Comparison of ENCODE assay signal across 12 cellular contexts in the genomic region with DNA sequence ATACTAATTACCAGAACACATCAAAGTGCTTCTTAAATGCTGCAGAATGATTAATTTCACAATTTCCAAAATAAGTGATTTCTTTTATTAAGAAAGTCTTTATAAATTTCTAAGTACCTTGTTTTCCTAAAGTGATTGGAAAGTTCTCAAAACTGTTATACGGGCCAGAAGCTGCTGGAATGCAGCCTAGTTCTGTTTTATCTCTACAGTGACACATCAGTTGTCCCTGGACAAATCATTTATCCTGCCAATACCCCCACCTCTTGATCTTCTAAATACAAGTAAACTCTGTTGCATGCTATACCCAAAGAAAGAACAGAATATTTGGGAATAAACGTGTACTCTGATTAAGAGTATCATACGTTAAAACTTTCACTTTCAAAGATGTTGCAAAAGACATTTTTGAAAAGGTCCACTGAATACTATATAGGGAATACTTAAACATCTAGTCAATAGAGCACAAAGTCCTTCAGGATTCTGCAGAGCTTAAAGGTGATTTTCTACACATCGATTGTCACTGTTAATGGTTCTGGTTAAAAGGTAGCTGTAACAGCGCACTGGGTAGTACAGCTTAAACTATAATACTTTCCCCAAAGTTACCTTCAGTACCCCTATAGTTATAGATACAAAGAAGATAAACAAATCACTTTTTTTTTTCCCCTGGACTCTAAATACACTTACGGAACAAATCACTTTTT.
DNase-seq lines count a peak whose midpoint lies in the region; ATAC-seq and TF ChIP-seq lines count a peak whose summit lies in the region.
"Had no signal": no experiment of that assay in that cellular context is flagged by ENCODE, and none has a peak within 500 bp of the region (broad histone marks: within the 10 kb centered on the region; RNA-seq: fewer than 3 reads in every experiment).

No MANE protein-coding gene starts in this region.

- H2AK5ac ChIP-seq in H9 (ENCODE audit: insufficient read length, low read length): no peak overlapping the region

- peaks cover 34% of the 10 kb centered on the region for H3K36me3 Mint-ChIP-seq in activated CD4-positive, alpha-beta memory T cell treated with anti-CD3 and anti-CD28 coated beads, Interleukin-2, amount 10 ng/mL, durations not matched to agents 7 days and 5 days (ENCODE audit: low read depth)
- H3K36me3 Mint-ChIP-seq in H9 (ENCODE audit: insufficient read depth in 1 of 3, low read depth in 3 of 3): peaks cover 2 to 23% (median 12%) of the 10 kb centered on the region in 3 experiments; a peak in 6 of 7 replicates

- no peak overlapping the region for H3K27ac ChIP-seq in GM23248
- peak overlapping the region in 15 of 21 experiments; percentile 0 to 82 (median 60) for H3K27ac ChIP-seq in skin epidermis
- H3K27ac ChIP-seq in H9 (ENCODE audit: insufficient read length, low read depth, low read length): no peak overlapping the region

- H2BK15ac ChIP-seq in H9 (ENCODE audit: low read depth, low read length): no peak overlapping the region

- no peak overlapping the region for H3K56ac ChIP-seq in H9 (ENCODE audit: insufficient read length, low read depth, low read length)

- in situ Hi-C loops in GM23248 (cut with MboI): no loop called here

- H3K9ac ChIP-seq in GM23248 (peak overlapping the region; percentile 20; the same call in 1 of the 2 replicates), H9 (ENCODE audit: extremely low read depth, insufficient read length, low read length) (no peak overlapping the region)

- H3K4me1 ChIP-seq in GM23248 (ENCODE audit: insufficient read depth) (peaks cover 16% of the 10 kb centered on the region), H9 (ENCODE audit: insufficient read depth, low read length) (peaks cover 5% of the 10 kb centered on the region; the same call in 1 of the 2 replicates)

- H3K23ac ChIP-seq in H9 (ENCODE audit: insufficient read length, low read depth, low read length): no peak overlapping the region

- H3K9me3 Mint-ChIP-seq in activated CD4-positive, alpha-beta memory T cell treated with anti-CD3 and anti-CD28 coated beads, Interleukin-2, amount 10 ng/mL, durations not matched to agents 7 days and 5 days: no peaks in the 10 kb centered on the region
- no peaks in the 10 kb centered on the region for H3K9me3 Mint-ChIP-seq in H9

- intact Hi-C loops in Right ventricle myocardium superior (cut with DNase I): no loop called here

- H3K4me2 ChIP-seq in GM23248 (ENCODE audit: unreplicated experiment): peak overlapping the region; percentile 74
- no peak overlapping the region for H3K4me2 ChIP-seq in H9 (ENCODE audit: insufficient read depth, insufficient read length, low read length)

- no peak overlapping the region for H3T11ph ChIP-seq in H9 (ENCODE audit: low read length)

- POLR2A ChIA-PET in activated CD4-positive, alpha-beta memory T cell treated with anti-CD3 and anti-CD28 coated beads, Interleukin-2, amount 10 ng/mL, durations not matched to agents 7 days and 5 days (lab: Charles Lee): interaction anchor here (0.7 to 4.5 kb wide), 24 partner anchors 8 to 302 kb away, joined by 3 to 57 read pairs (median 4); a partner anchor contains a TSS

- no peaks in the 10 kb centered on the region for H3K79me1 ChIP-seq in H9 (ENCODE audit: insufficient read depth, low read depth, low read length, poor library complexity, severe bottlenecking)

- TF ChIP-seq CTCF in H9 (conservative IDR thresholded peaks at IDR 0.05): no peak

- peak overlapping the region; percentile 72 for H3K4me3 Mint-ChIP-seq in activated CD4-positive, alpha-beta memory T cell treated with anti-CD3 and anti-CD28 coated beads, Interleukin-2, amount 10 ng/mL, durations not matched to agents 7 days and 5 days
- no peak overlapping the region for H3K4me3 Mint-ChIP-seq in H9

- no peaks in the 10 kb centered on the region for H3K27me3 Mint-ChIP-seq in activated CD4-positive, alpha-beta memory T cell treated with anti-CD3 and anti-CD28 coated beads, Interleukin-2, amount 10 ng/mL, durations not matched to agents 7 days and 5 days
- H3K27me3 Mint-ChIP-seq in H9 (ENCODE audit: low read depth): no peaks in the 10 kb centered on the region

- H3K27me3 ChIP-seq in GM23248 (replicated peaks; ENCODE audit: insufficient read depth): no peaks in the 10 kb centered on the region
- H3K27me3 ChIP-seq in H9 (ENCODE audit: insufficient read depth, low read length): no peaks in the 10 kb centered on the region
- H3K27me3 ChIP-seq: body of pancreas had no signal

- no peaks in the 10 kb centered on the region for H3F3A ChIP-seq in GM23248 (ENCODE audit: insufficient read depth)

- WGBS in GM23248 (ENCODE audit: low coverage in 1 of 2, low lambda C conversion rate in 2 of 2, missing lambda C conversion rate in 2 of 2), 2 experiments: 30 to 31% methylated on average over 6 of the region's 6 CpGs
- no CpG with 5 or more reads among the region's 6 CpGs for WGBS in H9 (ENCODE audit: extremely low coverage, insufficient read length, low lambda C conversion rate)

- no peak overlapping the region for H3K18ac ChIP-seq in H9 (ENCODE audit: insufficient read length, low read depth, low read length)

- no peaks in the 10 kb centered on the region for H4K20me1 ChIP-seq in GM23248 (ENCODE audit: insufficient read depth)
- no peaks in the 10 kb centered on the region for H4K20me1 ChIP-seq in H9 (ENCODE audit: control insufficient read depth, insufficient read depth, insufficient read length)

- H3K4me3 ChIP-seq in GM23248: peak overlapping the region; percentile 45
- peak overlapping the region in 1 of 7 experiments; percentile 3 for H3K4me3 ChIP-seq in skin epidermis
- H3K4me3 ChIP-seq: body of pancreas, lung had no signal

- H2BK20ac ChIP-seq in H9 (ENCODE audit: low read depth, low read length, poor library complexity, severe bottlenecking): no peak overlapping the region

- H3K14ac ChIP-seq in H9 (ENCODE audit: insufficient read depth, low read length): no peak overlapping the region

- peak; percentile 57 for ATAC-seq in Right ventricle myocardium superior (ENCODE audit: poor library complexity)
- ATAC-seq: body of pancreas had no signal

- H4K91ac ChIP-seq in H9 (ENCODE audit: insufficient read length, low read depth, low read length): no peak overlapping the region

- H3K9me2 ChIP-seq in GM23248 (ENCODE audit: insufficient read depth): no peaks in the 10 kb centered on the region

- no peak overlapping the region for H3K4ac ChIP-seq in H9 (ENCODE audit: low read depth, low read length)

- DNase-seq in GM23248 (peak; percentile 53), Right ventricle myocardium superior (no peak), activated gamma-delta T cell treated with Interleukin-2 at 50 U/mL for 16 hours (no peak), SKM-1 (lab: John Stamatoyannopoulos, UW; ENCODE audit: unreplicated experiment) (no peak), NCI-H2029 (lab: John Stamatoyannopoulos, UW) (no peak), H9 (no peak)
- no peak for DNase-seq in activated CD4-positive, alpha-beta memory T cell treated with anti-CD3 and anti-CD28 coated beads, Interleukin-2, amount 10 ng/mL, durations not matched to agents 7 days and 5 days
- DNase-seq: NCI-H2081, SW 1271 had no signal

- no peak overlapping the region for H4K5ac ChIP-seq in H9 (ENCODE audit: insufficient read length, low read depth, low read length)

- no peak overlapping the region for H2BK120ac ChIP-seq in H9 (ENCODE audit: low read depth, low read length, poor library complexity, severe bottlenecking)

- H3K36me3 ChIP-seq in GM23248 (ENCODE audit: low read depth): no peaks in the 10 kb centered on the region

- no peaks in the 10 kb centered on the region for H3K23me2 ChIP-seq in H9 (ENCODE audit: insufficient read length, low read depth, low read length, poor library complexity, severe bottlenecking)

- H3K27ac Mint-ChIP-seq in activated CD4-positive, alpha-beta memory T cell treated with anti-CD3 and anti-CD28 coated beads, Interleukin-2, amount 10 ng/mL, durations not matched to agents 7 days and 5 days: peak overlapping the region; percentile 86
- peak overlapping the region in 1 of 3 experiments; percentile 83; a peak in 1 of 7 replicates for H3K27ac Mint-ChIP-seq in H9

- no peak overlapping the region for H2BK5ac ChIP-seq in H9 (ENCODE audit: insufficient read length, low read length)

- CTCF ChIA-PET in activated CD4-positive, alpha-beta memory T cell treated with anti-CD3 and anti-CD28 coated beads, Interleukin-2, amount 10 ng/mL, durations not matched to agents 7 days and 5 days (lab: Charles Lee): interaction anchor here (1.0 to 2.6 kb wide), 7 partner anchors 22 to 197 kb away, joined by 3 to 12 read pairs (median 4); a partner anchor contains a TSS

- H2AFZ ChIP-seq in GM23248 (no peak overlapping the region), H9 (ENCODE audit: low read length) (no peak overlapping the region)

- H3K9me3 ChIP-seq in GM23248 (ENCODE audit: low read depth) (no peaks in the 10 kb centered on the region), H9 (ENCODE audit: control insufficient read depth, low read depth, low read length) (no peaks in the 10 kb centered on the region)
- H3K9me3 ChIP-seq: body of pancreas had no signal

- no peak overlapping the region for H4K8ac ChIP-seq in H9 (replicated peaks; ENCODE audit: insufficient read length, low read depth, low read length)

- H2BK12ac ChIP-seq in H9 (ENCODE audit: insufficient read length, low read depth, low read length): no peak overlapping the region

- H3K79me2 ChIP-seq in GM23248 (ENCODE audit: insufficient read depth): no peaks in the 10 kb centered on the region
- H3K79me2 ChIP-seq in H9 (ENCODE audit: insufficient read depth, low read length): no peaks in the 10 kb centered on the region

- H3K4me1 Mint-ChIP-seq in activated CD4-positive, alpha-beta memory T cell treated with anti-CD3 and anti-CD28 coated beads, Interleukin-2, amount 10 ng/mL, durations not matched to agents 7 days and 5 days: peaks cover 80% of the 10 kb centered on the region
- peaks cover 33 to 36% of the 10 kb centered on the region in 2 experiments for H3K4me1 Mint-ChIP-seq in H9

Comparison
In these comparisons a context has a peak if more than half of its experiments do, and no peak if none do; other contexts are left out.
1. H3K27ac ChIP-seq: peak in skin epidermis (15 of 21); none in GM23248 (single experiment) and H9 (single experiment).